In the genomic region with DNA sequence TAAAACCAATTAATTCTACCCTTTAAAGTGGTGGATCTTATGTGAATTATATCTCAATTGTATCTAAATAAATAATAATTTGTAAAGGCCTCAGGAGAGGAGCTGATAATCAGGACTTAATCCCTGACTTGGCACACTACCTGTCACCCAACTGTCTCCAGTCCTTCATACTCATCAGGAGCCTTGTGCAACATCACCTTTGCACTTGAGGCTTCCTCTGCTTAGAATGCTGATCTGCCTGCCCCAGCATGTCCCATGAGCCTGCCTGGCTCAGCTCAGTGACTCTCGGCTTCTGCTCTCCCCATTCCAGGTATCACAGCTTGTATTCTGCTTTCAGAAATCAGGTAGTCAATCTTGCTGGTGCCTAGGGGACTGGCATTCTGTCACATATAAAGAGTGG, we compare ENCODE assay signal across 29 cellular contexts. TPM values are rescaled to one million over a fixed set of nuclear protein-coding genes. Genes with fewer than 3 reads are reported as not detected.
A peak's percentile ranks its signal among the peaks of the same experiment; 100 is the strongest.
DNase-seq lines count a peak whose midpoint lies in the region; ATAC-seq, FAIRE-seq and TF ChIP-seq lines count a peak whose summit lies in the region.
"Had no signal": no experiment of that assay in that cellular context is flagged by ENCODE, and none has a peak within 500 bp of the region (broad histone marks: within the 10 kb centered on the region; RNA-seq: fewer than 3 reads in every experiment).

No MANE protein-coding gene starts in this region.

- FAIRE-seq in K562 (lab: Jason Lieb, UNC), result no peak
- FAIRE-seq: A204.1, GM12892, H54 had no signal

- in situ Hi-C loops in K562 (cut with MboI), result loop anchor here (25.0 kb wide), 1 partner anchor 193 kb away; no protein-coding TSS in a partner anchor

- H3K4me3 ChIP-seq in K562 (no peak overlapping the region), right lobe of liver (no peak overlapping the region)
- H3K4me3 ChIP-seq: BLaER1, PC-9, SK-N-MC had no signal

- H3K36me3 ChIP-seq in K562 (ENCODE audit: control insufficient read depth, insufficient read depth, low read length), result no peaks in the 10 kb centered on the region
- H3K36me3 ChIP-seq in right lobe of liver, result no peaks in the 10 kb centered on the region

- TF ChIP-seq RAD21 in K562 (CRISPR knock-in tag; conservative IDR thresholded peaks at IDR 0.05 in 1 of 2, IDR thresholded peaks at IDR 0.05 in 1 of 2), result no peak

- H3K27me3 ChIP-seq in K562 (ENCODE audit: control insufficient read depth in 2 of 2, insufficient read depth in 2 of 2, low read length in 2 of 2) (peaks cover 9 to 43% of the 10 kb centered on the region in 2 experiments), right lobe of liver (no peaks in the 10 kb centered on the region)
- H3K27me3 ChIP-seq: BLaER1 had no signal

- BruUV-seq in K562 (replicated peaks; lab: Mats Ljungman, UMichigan), result no TSS peak

- intact Hi-C loops in K562 (cut with micrococcal nuclease) (no loop called here), right lobe of liver (cut with DNase I) (no loop called here)

- H2AFZ ChIP-seq in K562 (ENCODE audit: low read depth, low read length), result no peak overlapping the region
- H2AFZ ChIP-seq: PC-9 had no signal

- ATAC-seq in K562 (no peak), esophagus mucosa (peak; percentile 91), right lobe of liver (peak; percentile 77 to 96 (median 90))

- 0% methylated on average over 1 of the region's 1 CpG for WGBS in K562 (ENCODE audit: insufficient coverage, low coverage, missing lambda C conversion rate)
- 15% methylated on average over 1 of the region's 1 CpG for WGBS in right lobe of liver (ENCODE audit: insufficient coverage, low coverage, low lambda C conversion rate, missing lambda C conversion rate)

- POLR2A ChIA-PET in K562 (lab: Yijun Ruan, JAX), result interaction anchor here (0.9 kb wide), 1 partner anchor 10 kb away, joined by 3 read pairs; no protein-coding TSS in a partner anchor

- TF ChIP-seq CTCF in K562 (IDR thresholded peaks at IDR 0.05 in 2 of 3, conservative IDR thresholded peaks at IDR 0.05 in 1 of 3; ENCODE audit: insufficient read depth in 2 of 3, low read depth in 1 of 3, low read length in 3 of 3) (no peak), right lobe of liver (IDR thresholded peaks at IDR 0.05) (no peak)

- no peak overlapping the region for H3K9ac ChIP-seq in K562 (ENCODE audit: insufficient read depth in 1 of 2, low read depth in 2 of 2, low read length in 2 of 2)
- H3K9ac ChIP-seq: BLaER1 had no signal

- no peak overlapping the region for H3K4me2 ChIP-seq in K562 (ENCODE audit: insufficient read depth, low read length)
- H3K4me2 ChIP-seq: BLaER1, PC-9 had no signal

- peaks cover 0 to 9% of the 10 kb centered on the region in 2 experiments; a peak in 1 of 5 replicates for H3K4me1 ChIP-seq in K562 (replicated peaks in 1 of 2; ENCODE audit: control insufficient read depth in 2 of 2, insufficient read depth in 2 of 2, low read length in 2 of 2)
- peaks cover 0 to 5% (median 0%) of the 10 kb centered on the region in 4 donors for H3K4me1 ChIP-seq in right lobe of liver
- H3K4me1 ChIP-seq: BLaER1 had no signal

- DNase-seq in HPDE6-E6E7 (ENCODE audit: extremely low spot score) (peak; percentile 16), K562 (ENCODE audit: extremely low read depth in 1 of 4, low spot score in 3 of 4) (no peak), right lobe of liver (peak in 1 of 3 donors; percentile 82), SKM-1 (lab: John Stamatoyannopoulos, UW; ENCODE audit: unreplicated experiment) (no peak)
- no peak for DNase-seq in activated T-cell treated with anti-CD3 and anti-CD28 coated beads, Interleukin-2, amount 50 U/mL, for 1 hour
- DNase-seq in stimulated activated CD8-positive, alpha-beta memory T cell treated with anti-CD3 and anti-CD28 coated beads, Interleukin-4, amount 100 ng/mL, for 48 hours, result no peak
- DNase-seq: CD4-positive, CD25-positive, alpha-beta regulatory T cell; DMS153; DND-41; Kasumi-1; MV-4-11; NCI-H1105 treated with DMSO at 0.1 percent for 48 hours; NCI-H146; NCI-H1930; NCI-H446; NCI-H524 treated with DMSO at 0.1 percent for 48 hours; NCI-H82; NK-92 treated with Interleukin-12 subunit alpha and Interleukin-12 subunit beta, amount 100 ng/mL, for 24 hours; PC-9; RPMI8226; SIG-M5 had no signal

- CTCF ChIA-PET in K562 (lab: Yijun Ruan, JAX; ENCODE audit: low intra/inter-chr PET ratio), result no interaction called here

- TF ChIP-seq POLR2A in K562 (conservative IDR thresholded peaks at IDR 0.05), result no peak
- TF ChIP-seq POLR2A in right lobe of liver (IDR thresholded peaks at IDR 0.05), result no peak

- H3K27ac ChIP-seq in K562 (ENCODE audit: extremely low read depth, low read depth, low read length), result no peak overlapping the region
- no peak overlapping the region for H3K27ac ChIP-seq in right lobe of liver
- H3K27ac ChIP-seq: BLaER1, PC-9, SK-N-MC had no signal

- no peak for TF ChIP-seq EP300 in K562 (IDR thresholded peaks at IDR 0.05; ENCODE audit: low read length)

- H4K20me1 ChIP-seq in K562 (replicated peaks; ENCODE audit: control insufficient read depth, insufficient read depth, low read length), result no peaks in the 10 kb centered on the region; the same call in 1 of the 2 replicates
- H4K20me1 ChIP-seq: BLaER1 had no signal

- H3K79me2 ChIP-seq in K562 (ENCODE audit: control insufficient read depth, insufficient read depth, low read length), result no peaks in the 10 kb centered on the region

- no peaks in the 10 kb centered on the region for H3K9me1 ChIP-seq in K562 (ENCODE audit: control insufficient read depth, insufficient read depth, low read length)

- H3K9me3 ChIP-seq in K562 (replicated peaks; ENCODE audit: control insufficient read depth, insufficient read depth, low read depth, low read length) (peaks cover 7% of the 10 kb centered on the region), right lobe of liver (no peaks in the 10 kb centered on the region)

TF ChIP-seq in K562, 482 proteins besides CTCF, POLR2A, EP300 and RAD21:
- TF ChIP-seq CBX3 (IDR thresholded peaks at IDR 0.05; ENCODE audit: borderline replicate concordance in 1 of 2, low read length in 2 of 2) (peak in 1 of 2 experiments; percentile 58; a peak in 1 of 3 replicates), SPI1 (IDR thresholded peaks at IDR 0.05; ENCODE audit: borderline replicate concordance, low read depth, low read length) (no peak), BRCA1 (IDR thresholded peaks at IDR 0.05) (no peak), BRCA1 (CRISPR knock-in tag; IDR thresholded peaks at IDR 0.05) (0 out of 2 replicates have a peak, but pooled peaks have one; percentile 48), STAG1 (CRISPR knock-in tag; IDR thresholded peaks at IDR 0.05; ENCODE audit: borderline replicate concordance) (peak; percentile 25; the same call in 1 of the 2 replicates)

RNA-seq across cellular contexts. Expression of a gene that starts 43.9 kb away (rescaled TPM):
- 0.09 and 0.23 TPM in 2 replicates for total RNA-seq in K562 (2011; cell fraction: chromatin; rRNA removed; ENCODE audit: low replicate concordance)
- 0.17 TPM in 1 of 2 replicates, not detected in the other for total RNA-seq in K562 (2011; cell fraction: nucleolus; rRNA removed)
- not detected in 2 replicates for total RNA-seq in K562 (2011; cell fraction: nucleoplasm; rRNA removed)
- not detected in 2 replicates for total RNA-seq in K562 (2014; rRNA removed)
- total RNA-seq in K562 (2014; rRNA removed; fragmentation: Illumina TruSeq; extraction: Trizol), result not detected in 2 replicates
- total RNA-seq in K562 (2015; rRNA removed; fragmentation: Illumina TruSeq; extraction: Trizol), result not detected in 2 replicates
- total RNA-seq in K562 (2021), result not detected in 2 replicates
- polyA plus RNA-seq in K562 (2011; rRNA removed), result 0.11 TPM in 1 of 2 replicates, not detected in the other
- polyA plus RNA-seq in K562 (2011; cell fraction: cytosol; rRNA removed), result 0.03 TPM in 1 of 2 replicates, not detected in the other
- 0.26 TPM in 1 of 2 replicates, not detected in the other for polyA plus RNA-seq in K562 (2011; cell fraction: nucleus; rRNA removed)
- polyA plus RNA-seq in K562 (2012), result 0.01 TPM in 1 of 2 replicates, not detected in the other
- not detected in 2 replicates for polyA plus RNA-seq in K562 (2014; fragmentation: Illumina TruSeq; extraction: Trizol)
- polyA plus RNA-seq in K562 (2014; fragmentation: Nextera tagmentation; extraction: Ambion mirVana), result not detected
- 0.07 TPM in 1 of 2 replicates, not detected in the other for polyA plus RNA-seq in K562 (2014; rRNA removed)
- not detected in 2 replicates for polyA minus RNA-seq in K562 (2011; rRNA and poly(A)+ RNA removed)
- not detected in 2 replicates for polyA minus RNA-seq in K562 (2011; cell fraction: cytosol; rRNA and poly(A)+ RNA removed)
- polyA minus RNA-seq in K562 (2011; cell fraction: nucleus; rRNA and poly(A)+ RNA removed), result 0.40 TPM in 1 of 2 replicates, not detected in the other
- total RNA-seq in esophagus mucosa, result 4.5 TPM
- total RNA-seq in right lobe of liver, result 10 to 100 TPM in 1 of 6 experiments, 1 to 10 TPM in 4, under 1 TPM in 1; 0.86 to 31.0 (median 3.8) TPM
- total RNA-seq: CD4-positive, CD25-positive, alpha-beta regulatory T cell; M059J had no signal
- polyA plus RNA-seq: AG04450; CD4-positive, CD25-positive, alpha-beta regulatory T cell had no signal
